Comparison of ENCODE assay signal across 14 cellular contexts in genomic region chr14:75636100-75636692, GRCh38. TPM values are rescaled to one million over a fixed set of nuclear protein-coding genes. Genes with fewer than 3 reads are reported as not detected.
DNase-seq lines count a peak whose midpoint lies in the region; ATAC-seq and TF ChIP-seq lines count a peak whose summit lies in the region.
"Had no signal": no experiment of that assay in that cellular context is flagged by ENCODE, and none has a peak within 500 bp of the region (broad histone marks: within the 10 kb centered on the region; RNA-seq: fewer than 3 reads in every experiment).

No MANE protein-coding gene starts in this region.

- H3K4me3 ChIP-seq in endodermal cell (ENCODE audit: low read length), result no peak overlapping the region
- H3K4me3 ChIP-seq in osteoblast (ENCODE audit: insufficient read depth, low read length), result peak overlapping the region; percentile 37
- H3K4me3 ChIP-seq: esophagus muscularis mucosa, lower lobe of right lung had no signal

- no peaks in the 10 kb centered on the region for H3K79me2 ChIP-seq in osteoblast (ENCODE audit: insufficient read depth, low read length)

- peaks cover 7% of the 10 kb centered on the region for H3K4me1 Mint-ChIP-seq in endodermal cell

- no peak for ATAC-seq in GM19455 (IDR thresholded peaks at IDR 0.05; ENCODE audit: unreplicated experiment)

- no peaks in the 10 kb centered on the region for H4K20me1 ChIP-seq in osteoblast (ENCODE audit: insufficient read depth, low read length)

- H3K4me3 Mint-ChIP-seq in endodermal cell, result no peak overlapping the region

- H3K4me1 ChIP-seq in endodermal cell (ENCODE audit: control insufficient read depth, insufficient read depth, low read length), result peaks cover under 1% of the 10 kb centered on the region
- peaks cover 13% of the 10 kb centered on the region for H3K4me1 ChIP-seq in osteoblast (ENCODE audit: insufficient read depth, low read length)
- H3K4me1 ChIP-seq: esophagus muscularis mucosa, lower lobe of right lung had no signal

- WGBS in endodermal cell (ENCODE audit: insufficient coverage in 1 of 2, insufficient read length in 1 of 2), 2 experiments, result 83 to 91% methylated on average over 7 to 13 of the region's 13 CpGs

- DNase-seq in Daoy (ENCODE audit: low read depth) (peak; percentile 12), NCI-H524 treated with DMSO at 0.1 percent for 48 hours (lab: John Stamatoyannopoulos, UW) (peak; percentile 75), endodermal cell (no peak), osteoblast (ENCODE audit: insufficient read length, low spot score, missing footprints) (peak; percentile 74), HT-29 (ENCODE audit: low spot score) (no peak), CD1c-positive myeloid dendritic cell (ENCODE audit: extremely low spot score) (no peak)
- DNase-seq in activated CD4-positive, alpha-beta T cell treated with anti-CD3 and anti-CD28 coated beads for 4 hours, result no peak
- DNase-seq: aorta, DND-41, lower lobe of right lung, NCI-H345, SW 1271 had no signal

- peaks cover 34% of the 10 kb centered on the region for H3K36me3 Mint-ChIP-seq in endodermal cell (ENCODE audit: low read depth)

- peak overlapping the region; percentile 69 for H3K4me2 ChIP-seq in osteoblast (ENCODE audit: insufficient read depth, low read length)

- peak overlapping the region; percentile 73 for H2AFZ ChIP-seq in osteoblast (ENCODE audit: low read length)

- H3K27me3 Mint-ChIP-seq in endodermal cell (ENCODE audit: insufficient read depth), result peaks cover 5% of the 10 kb centered on the region

- H3K9me3 Mint-ChIP-seq in endodermal cell, result no peaks in the 10 kb centered on the region

- H3K9me3 ChIP-seq in endodermal cell (ENCODE audit: control insufficient read depth, low read length) (no peaks in the 10 kb centered on the region), osteoblast (ENCODE audit: low read depth, low read length) (no peaks in the 10 kb centered on the region)
- H3K9me3 ChIP-seq: esophagus muscularis mucosa, lower lobe of right lung had no signal

- TF ChIP-seq CTCF in endodermal cell (conservative IDR thresholded peaks at IDR 0.05) (no peak), osteoblast (IDR thresholded peaks at IDR 0.05; ENCODE audit: extremely low read depth, low read depth, low read length) (no peak)

- no peak overlapping the region for H3K27ac Mint-ChIP-seq in endodermal cell

- H3K27ac ChIP-seq in endodermal cell (ENCODE audit: low read depth, low read length) (peak overlapping the region; percentile 33), osteoblast (ENCODE audit: low read depth, low read length) (peak overlapping the region; percentile 41)
- H3K27ac ChIP-seq: esophagus muscularis mucosa, lower lobe of right lung had no signal

- H3K36me3 ChIP-seq in endodermal cell (ENCODE audit: control insufficient read depth, insufficient read depth, low read length), result peaks cover 18% of the 10 kb centered on the region
- no peaks in the 10 kb centered on the region for H3K36me3 ChIP-seq in osteoblast (ENCODE audit: insufficient read depth, low read length)
- H3K36me3 ChIP-seq: esophagus muscularis mucosa had no signal

- H3K9ac ChIP-seq in endodermal cell (ENCODE audit: extremely low read depth, low read length, poor library complexity, severe bottlenecking), result no peak overlapping the region

- H3K27me3 ChIP-seq in endodermal cell (ENCODE audit: control insufficient read depth, insufficient read depth, low read length, poor library complexity, severe bottlenecking), result no peaks in the 10 kb centered on the region
- no peaks in the 10 kb centered on the region for H3K27me3 ChIP-seq in osteoblast (ENCODE audit: insufficient read depth, low read length)
- H3K27me3 ChIP-seq: esophagus muscularis mucosa had no signal

RNA-seq across cellular contexts. Expression of gene ERG28, which starts 24.5 kb away (rescaled TPM):
- 12.2 and 13.5 TPM in 2 replicates for total RNA-seq in Daoy (2014; rRNA removed; shearing (Covaris generic))
- total RNA-seq in endodermal cell (10 to 100 TPM; 32.2 to 36.3 TPM), osteoblast (7.2 and 8.0 TPM in 2 replicates)
- 39.3 TPM for polyA plus RNA-seq in endodermal cell (2013, experiment 1 of 2)
- polyA plus RNA-seq in endodermal cell (2013, experiment 2 of 2), result 39.0 TPM
- total RNA-seq in HT-29 (2014; rRNA removed; shearing (Covaris generic)), result 9.5 and 10.4 TPM in 2 replicates

RNA-seq across cellular contexts. Expression of gene TTLL5, which starts 24.9 kb away (rescaled TPM):
- 35.5 and 43.8 TPM in 2 replicates for total RNA-seq in Daoy (2014; rRNA removed; shearing (Covaris generic))
- total RNA-seq in endodermal cell (10 to 100 TPM; 50.5 to 54.2 TPM), osteoblast (28.3 and 30.4 TPM in 2 replicates)
- 22.0 TPM for polyA plus RNA-seq in endodermal cell (2013, experiment 1 of 2)
- 22.6 TPM for polyA plus RNA-seq in endodermal cell (2013, experiment 2 of 2)
- 14.6 and 20.5 TPM in 2 replicates for total RNA-seq in HT-29 (2014; rRNA removed; shearing (Covaris generic))

RNA-seq across cellular contexts. Expression of gene FLVCR2, which starts 57.8 kb away (rescaled TPM):
- 0.11 TPM in 1 of 2 replicates, not detected in the other for total RNA-seq in Daoy (2014; rRNA removed; shearing (Covaris generic))
- total RNA-seq in endodermal cell (1 to 10 TPM; 6.2 to 8.9 TPM), osteoblast (1.5 and 1.8 TPM in 2 replicates)
- polyA plus RNA-seq in endodermal cell (2013, experiment 1 of 2), result 4.7 TPM
- 4.8 TPM for polyA plus RNA-seq in endodermal cell (2013, experiment 2 of 2)
- total RNA-seq in HT-29 (2014; rRNA removed; shearing (Covaris generic)), result 2.7 and 3.5 TPM in 2 replicates

Comparison
In these comparisons a context has a peak if more than half of its experiments do, and no peak if none do; other contexts are left out.
1. DNase-seq: peak in Daoy (single experiment), NCI-H524 treated with DMSO at 0.1 percent for 48 hours (single experiment) and osteoblast (single experiment); none in endodermal cell (single experiment), HT-29 (single experiment), CD1c-positive myeloid dendritic cell (single experiment) and activated CD4-positive, alpha-beta T cell treated with anti-CD3 and anti-CD28 coated beads for 4 hours (0 of 2).